14 cellular contexts compared by ENCODE assay signal in the genomic region with DNA sequence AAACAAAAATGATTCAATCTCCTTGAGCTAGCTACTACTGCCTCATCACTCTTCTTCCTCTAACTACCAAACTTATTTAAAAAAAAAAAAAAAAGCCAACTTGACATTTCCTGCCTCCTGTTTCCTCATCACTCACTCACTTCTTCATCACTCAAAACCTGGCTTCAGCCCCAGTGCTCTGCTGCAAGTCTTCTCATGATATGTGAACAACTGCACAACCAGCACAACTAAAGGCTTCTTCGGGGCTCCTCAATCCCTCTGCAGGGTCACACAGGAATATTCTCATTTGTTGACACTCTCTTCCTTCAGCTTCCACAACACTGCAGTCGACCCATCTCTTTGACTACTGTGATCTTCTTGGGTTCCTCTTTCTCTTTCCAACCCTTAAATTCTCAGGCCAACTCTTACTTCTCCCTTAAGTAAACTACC. TPM values are rescaled to one million over a fixed set of nuclear protein-coding genes. Genes with fewer than 3 reads are reported as not detected.
DNase-seq lines count a peak whose midpoint lies in the region; ATAC-seq, FAIRE-seq and TF ChIP-seq lines count a peak whose summit lies in the region.
"Had no signal": no experiment of that assay in that cellular context is flagged by ENCODE, and none has a peak within 500 bp of the region (broad histone marks: within the 10 kb centered on the region; RNA-seq: fewer than 3 reads in every experiment).

No MANE protein-coding gene starts in this region.

- no peaks in the 10 kb centered on the region for H3K27me3 ChIP-seq in endothelial cell of umbilical vein (ENCODE audit: control insufficient read depth in 2 of 2, insufficient read depth in 2 of 2, low read length in 2 of 2)
- H3K27me3 ChIP-seq in osteoblast (ENCODE audit: insufficient read depth, low read length): no peaks in the 10 kb centered on the region
- H3K27me3 ChIP-seq: dorsolateral prefrontal cortex had no signal

- DNase-seq in activated CD4-positive, alpha-beta T cell treated with anti-CD3 and anti-CD28 coated beads, Interleukin-2, amount 10 ng/mL, durations not matched to agents 24 days and 14 days: peak; percentile 62
- DNase-seq in activated CD4-positive, alpha-beta T cell treated with anti-CD3 and anti-CD28 coated beads, Interleukin-2, amount 50 U/mL, for 1 hour: no peak
- DNase-seq in NAMALWA (ENCODE audit: low spot score): peak; percentile 22
- peak; percentile 18 for DNase-seq in endothelial cell of umbilical vein (ENCODE audit: low read depth, low spot score)
- DNase-seq in osteoblast (ENCODE audit: insufficient read length, low spot score, missing footprints): peak; percentile 64
- DNase-seq in NCI-H510A treated with DMSO at 0.1 percent for 48 hours (lab: John Stamatoyannopoulos, UW): no peak
- no peak for DNase-seq in putamen (ENCODE audit: low spot score)
- DNase-seq: activated CD4-positive, alpha-beta T cell treated with anti-CD3 and anti-CD28 coated beads, Interleukin-2, amount 50 U/mL, for 48 hours; activated naive CD8-positive, alpha-beta T cell treated with anti-CD3 and anti-CD28 coated beads for 36 hours; dorsolateral prefrontal cortex; EL; stimulated activated naive CD4-positive, alpha-beta T cell treated with Interleukin-2 at 50 U/mL for 16 hours had no signal

- H3K4me1 Mint-ChIP-seq in activated CD4-positive, alpha-beta T cell treated with anti-CD3 and anti-CD28 coated beads, Interleukin-2, amount 10 ng/mL, durations not matched to agents 24 days and 14 days: peaks cover 25% of the 10 kb centered on the region

- no peak for TF ChIP-seq POLR2A in endothelial cell of umbilical vein (IDR thresholded peaks at IDR 0.05; ENCODE audit: low read depth, low read length)

- FAIRE-seq in endothelial cell of umbilical vein (lab: Jason Lieb, UNC): no peak

- TF ChIP-seq CTCF in endothelial cell of umbilical vein (IDR thresholded peaks at IDR 0.05; ENCODE audit: extremely low read depth in 1 of 2, insufficient read depth in 1 of 2, low read depth in 1 of 2, low read length in 2 of 2) (no peak), osteoblast (IDR thresholded peaks at IDR 0.05; ENCODE audit: extremely low read depth, low read depth, low read length) (no peak)

- CTCF ChIA-PET in endothelial cell of umbilical vein (lab: Charles Lee): interaction anchor here (1.0 to 3.0 kb wide), 2 partner anchors 8 to 25 kb away, joined by 4 to 21 read pairs; a partner anchor contains a TSS

- H3K4me3 ChIP-seq in endothelial cell of umbilical vein (replicated peaks in 1 of 3; ENCODE audit: insufficient read depth in 1 of 3, low read depth in 1 of 3, low read length in 3 of 3) (no peak overlapping the region), osteoblast (ENCODE audit: insufficient read depth, low read length) (no peak overlapping the region)

- H3K27ac Mint-ChIP-seq in activated CD4-positive, alpha-beta T cell treated with anti-CD3 and anti-CD28 coated beads, Interleukin-2, amount 10 ng/mL, durations not matched to agents 24 days and 14 days: no peak overlapping the region
- H3K27ac Mint-ChIP-seq: activated naive CD8-positive, alpha-beta T cell treated with anti-CD3 and anti-CD28 coated beads for 36 hours had no signal

- intact Hi-C loops in activated CD4-positive, alpha-beta T cell treated with anti-CD3 and anti-CD28 coated beads, Interleukin-2, amount 10 ng/mL, durations not matched to agents 24 days and 14 days (cut with micrococcal nuclease): no loop called here
- intact Hi-C loops in endothelial cell of umbilical vein (cut with micrococcal nuclease): no loop called here

- H3K36me3 Mint-ChIP-seq in activated CD4-positive, alpha-beta T cell treated with anti-CD3 and anti-CD28 coated beads, Interleukin-2, amount 10 ng/mL, durations not matched to agents 24 days and 14 days (ENCODE audit: low read depth): peaks cover 29% of the 10 kb centered on the region

- H3K4me3 Mint-ChIP-seq in activated CD4-positive, alpha-beta T cell treated with anti-CD3 and anti-CD28 coated beads, Interleukin-2, amount 10 ng/mL, durations not matched to agents 24 days and 14 days: no peak overlapping the region
- H3K4me3 Mint-ChIP-seq: activated naive CD8-positive, alpha-beta T cell treated with anti-CD3 and anti-CD28 coated beads for 36 hours; neural crest cell had no signal

- H3K9me3 ChIP-seq in endothelial cell of umbilical vein (replicated peaks; ENCODE audit: control insufficient read depth, insufficient read depth, low read length) (no peaks in the 10 kb centered on the region), osteoblast (ENCODE audit: low read depth, low read length) (no peaks in the 10 kb centered on the region)

- H3K36me3 ChIP-seq in endothelial cell of umbilical vein (ENCODE audit: control insufficient read depth in 2 of 2, extremely low read depth in 1 of 2, insufficient read depth in 2 of 2, low read length in 2 of 2): peaks cover 1 to 2% of the 10 kb centered on the region in 2 experiments
- peaks cover 22% of the 10 kb centered on the region for H3K36me3 ChIP-seq in osteoblast (ENCODE audit: insufficient read depth, low read length)

- H3K4me1 ChIP-seq in endothelial cell of umbilical vein (ENCODE audit: control insufficient read depth, extremely low read depth, insufficient read depth, low read length) (peaks cover 14% of the 10 kb centered on the region), osteoblast (ENCODE audit: insufficient read depth, low read length) (no peaks in the 10 kb centered on the region)

- no peaks in the 10 kb centered on the region for H3K27me3 Mint-ChIP-seq in activated CD4-positive, alpha-beta T cell treated with anti-CD3 and anti-CD28 coated beads, Interleukin-2, amount 10 ng/mL, durations not matched to agents 24 days and 14 days
- H3K27me3 Mint-ChIP-seq: activated naive CD8-positive, alpha-beta T cell treated with anti-CD3 and anti-CD28 coated beads for 36 hours had no signal

- peaks cover 57% of the 10 kb centered on the region for H3K79me2 ChIP-seq in endothelial cell of umbilical vein (ENCODE audit: control insufficient read depth, insufficient read depth, low read length)
- peaks cover 86% of the 10 kb centered on the region for H3K79me2 ChIP-seq in osteoblast (ENCODE audit: insufficient read depth, low read length)

- BruUV-seq in endothelial cell of umbilical vein (replicated peaks; lab: Mats Ljungman, UMichigan): no TSS peak

- H2AFZ ChIP-seq in endothelial cell of umbilical vein (ENCODE audit: low read depth, low read length) (no peak overlapping the region), osteoblast (ENCODE audit: low read length) (no peak overlapping the region)

- H3K27ac ChIP-seq in endothelial cell of umbilical vein (ENCODE audit: insufficient read depth, low read depth, low read length) (no peak overlapping the region), osteoblast (ENCODE audit: low read depth, low read length) (no peak overlapping the region)

- H4K20me1 ChIP-seq in endothelial cell of umbilical vein (replicated peaks; ENCODE audit: control insufficient read depth, extremely low read depth, insufficient read depth, low read length) (peaks cover 2% of the 10 kb centered on the region), osteoblast (ENCODE audit: insufficient read depth, low read length) (peaks cover 25% of the 10 kb centered on the region)

- H3K4me2 ChIP-seq in endothelial cell of umbilical vein (ENCODE audit: insufficient read depth, low read length): no peak overlapping the region
- H3K4me2 ChIP-seq in osteoblast (ENCODE audit: insufficient read depth, low read length): no peak overlapping the region

- POLR2A ChIA-PET in endothelial cell of umbilical vein (lab: Charles Lee): no interaction called here

- no peaks in the 10 kb centered on the region for H3K9me1 ChIP-seq in endothelial cell of umbilical vein (replicated peaks; ENCODE audit: control insufficient read depth, extremely low read depth, insufficient read depth, low read length)

- dilution Hi-C loops in endothelial cell of umbilical vein (cut with MboI; ENCODE audit: extremely low pct_ligation_motif_present, low sequenced_read_pairs): no loop called here

- no peaks in the 10 kb centered on the region for H3K9me3 Mint-ChIP-seq in activated CD4-positive, alpha-beta T cell treated with anti-CD3 and anti-CD28 coated beads, Interleukin-2, amount 10 ng/mL, durations not matched to agents 24 days and 14 days
- H3K9me3 Mint-ChIP-seq: activated naive CD8-positive, alpha-beta T cell treated with anti-CD3 and anti-CD28 coated beads for 36 hours; neural crest cell had no signal

- no peak overlapping the region for H3K9ac ChIP-seq in endothelial cell of umbilical vein (replicated peaks; ENCODE audit: extremely low read depth, insufficient read depth, low read length)

- ATAC-seq in GM18867 (IDR thresholded peaks at IDR 0.05; ENCODE audit: unreplicated experiment): no peak

RNA-seq across cellular contexts. Expression of a gene that starts 7.6 kb away (rescaled TPM):
- total RNA-seq in activated CD4-positive, alpha-beta T cell treated with anti-CD3 and anti-CD28 coated beads, Interleukin-2, amount 10 ng/mL, durations not matched to agents 24 days and 14 days: 31.2 and 31.6 TPM in 2 replicates
- total RNA-seq in endothelial cell of umbilical vein (18.5 and 18.9 TPM in 2 replicates), osteoblast (4.1 and 4.3 TPM in 2 replicates)
- polyA plus RNA-seq in endothelial cell of umbilical vein: 4.9 and 5.2 TPM in 2 replicates
- polyA plus RNA-seq in endothelial cell of umbilical vein (2011; cell fraction: cytosol; rRNA removed): 4.4 and 4.6 TPM in 2 replicates
- polyA plus RNA-seq in endothelial cell of umbilical vein (2011; cell fraction: nucleus; rRNA removed): 6.0 and 10.1 TPM in 2 replicates
- polyA plus RNA-seq in endothelial cell of umbilical vein (2012): 5.4 and 7.1 TPM in 2 replicates
- polyA minus RNA-seq in endothelial cell of umbilical vein: 20.0 and 22.7 TPM in 2 replicates
- polyA minus RNA-seq in endothelial cell of umbilical vein (2011; cell fraction: cytosol; rRNA and poly(A)+ RNA removed): 4.6 TPM
- 4.9 and 12.6 TPM in 2 replicates for polyA minus RNA-seq in endothelial cell of umbilical vein (2011; cell fraction: nucleus; rRNA and poly(A)+ RNA removed)

RNA-seq across cellular contexts. Expression of a gene that starts 43.8 kb away (rescaled TPM):
- total RNA-seq in activated CD4-positive, alpha-beta T cell treated with anti-CD3 and anti-CD28 coated beads, Interleukin-2, amount 10 ng/mL, durations not matched to agents 24 days and 14 days: 69.9 and 76.1 TPM in 2 replicates
- 19.2 and 20.4 TPM in 2 replicates for total RNA-seq in endothelial cell of umbilical vein
- polyA plus RNA-seq in endothelial cell of umbilical vein: 20.4 and 20.5 TPM in 2 replicates
- polyA plus RNA-seq in endothelial cell of umbilical vein (2011; cell fraction: cytosol; rRNA removed): 23.5 and 23.7 TPM in 2 replicates
- polyA plus RNA-seq in endothelial cell of umbilical vein (2011; cell fraction: nucleus; rRNA removed): 12.2 and 12.7 TPM in 2 replicates
- polyA plus RNA-seq in endothelial cell of umbilical vein (2012): 19.8 and 22.8 TPM in 2 replicates
- polyA minus RNA-seq in endothelial cell of umbilical vein: 15.2 and 17.0 TPM in 2 replicates
- polyA minus RNA-seq in endothelial cell of umbilical vein (2011; cell fraction: cytosol; rRNA and poly(A)+ RNA removed): 22.2 TPM
- 5.9 and 6.9 TPM in 2 replicates for polyA minus RNA-seq in endothelial cell of umbilical vein (2011; cell fraction: nucleus; rRNA and poly(A)+ RNA removed)
- 8.3 and 8.5 TPM in 2 replicates for total RNA-seq in osteoblast

RNA-seq across cellular contexts. Expression of a gene that starts 44.2 kb away (rescaled TPM):
- 26.4 and 26.7 TPM in 2 replicates for total RNA-seq in activated CD4-positive, alpha-beta T cell treated with anti-CD3 and anti-CD28 coated beads, Interleukin-2, amount 10 ng/mL, durations not matched to agents 24 days and 14 days
- total RNA-seq in endothelial cell of umbilical vein (32.8 and 36.5 TPM in 2 replicates), osteoblast (11.6 and 12.1 TPM in 2 replicates)
- polyA plus RNA-seq in endothelial cell of umbilical vein: 38.8 and 54.0 TPM in 2 replicates
- polyA plus RNA-seq in endothelial cell of umbilical vein (2011; cell fraction: cytosol; rRNA removed): 14.0 and 22.0 TPM in 2 replicates
- polyA plus RNA-seq in endothelial cell of umbilical vein (2011; cell fraction: nucleus; rRNA removed): 10.4 and 11.9 TPM in 2 replicates
- polyA plus RNA-seq in endothelial cell of umbilical vein (2012): 11.3 and 23.4 TPM in 2 replicates
- 9.0 and 9.3 TPM in 2 replicates for polyA minus RNA-seq in endothelial cell of umbilical vein
- polyA minus RNA-seq in endothelial cell of umbilical vein (2011; cell fraction: cytosol; rRNA and poly(A)+ RNA removed): 29.6 TPM
- polyA minus RNA-seq in endothelial cell of umbilical vein (2011; cell fraction: nucleus; rRNA and poly(A)+ RNA removed): 1.8 and 2.7 TPM in 2 replicates

RNA-seq across cellular contexts. Expression of a gene that starts 58.1 kb away (rescaled TPM):
- 2.7 and 3.1 TPM in 2 replicates for total RNA-seq in activated CD4-positive, alpha-beta T cell treated with anti-CD3 and anti-CD28 coated beads, Interleukin-2, amount 10 ng/mL, durations not matched to agents 24 days and 14 days
- total RNA-seq in endothelial cell of umbilical vein (0.66 and 0.92 TPM in 2 replicates), osteoblast (0.29 and 0.36 TPM in 2 replicates)
- polyA plus RNA-seq in endothelial cell of umbilical vein: 1.3 and 1.9 TPM in 2 replicates
- 1.1 and 1.2 TPM in 2 replicates for polyA plus RNA-seq in endothelial cell of umbilical vein (2011; cell fraction: cytosol; rRNA removed)
- 0.25 and 0.45 TPM in 2 replicates for polyA plus RNA-seq in endothelial cell of umbilical vein (2011; cell fraction: nucleus; rRNA removed)
- polyA plus RNA-seq in endothelial cell of umbilical vein (2012): 0.55 and 0.80 TPM in 2 replicates
- 1.2 and 3.7 TPM in 2 replicates for polyA minus RNA-seq in endothelial cell of umbilical vein
- 40.5 TPM for polyA minus RNA-seq in endothelial cell of umbilical vein (2011; cell fraction: cytosol; rRNA and poly(A)+ RNA removed)
- 0.58 TPM in 1 of 2 replicates, not detected in the other for polyA minus RNA-seq in endothelial cell of umbilical vein (2011; cell fraction: nucleus; rRNA and poly(A)+ RNA removed)

Comparison
In these comparisons a context has a peak if more than half of its experiments do, and no peak if none do; other contexts are left out.
1. DNase-seq: peak in activated CD4-positive, alpha-beta T cell treated with anti-CD3 and anti-CD28 coated beads, Interleukin-2, amount 10 ng/mL, durations not matched to agents 24 days and 14 days (single experiment), NAMALWA (single experiment), endothelial cell of umbilical vein (single experiment) and osteoblast (single experiment); none in activated CD4-positive, alpha-beta T cell treated with anti-CD3 and anti-CD28 coated beads, Interleukin-2, amount 50 U/mL, for 1 hour (single experiment), NCI-H510A treated with DMSO at 0.1 percent for 48 hours (single experiment) and putamen (single experiment).